Comparison of ENCODE assay signal across 29 cellular contexts in genomic region chr18:22567794-22568193, GRCh38.
A peak's percentile ranks its signal among the peaks of the same experiment; 100 is the strongest.
DNase-seq lines count a peak whose midpoint lies in the region; ATAC-seq, FAIRE-seq and TF ChIP-seq lines count a peak whose summit lies in the region.
"Had no signal": no experiment of that assay in that cellular context is flagged by ENCODE, and none has a peak within 500 bp of the region (broad histone marks: within the 10 kb centered on the region; RNA-seq: fewer than 3 reads in every experiment).

No MANE protein-coding gene starts in this region.

- TF ChIP-seq RAD21 in K562 (CRISPR knock-in tag; conservative IDR thresholded peaks at IDR 0.05 in 1 of 2, IDR thresholded peaks at IDR 0.05 in 1 of 2), result no peak

- H3K4me3 ChIP-seq in NB4 (ENCODE audit: low read depth, low read length) (no peak overlapping the region), K562 (no peak overlapping the region), gastrocnemius medialis (no peak overlapping the region)
- H3K4me3 ChIP-seq: BLaER1 treated with 17β-estradiol and CSF1 and Interleukin-3, amounts not matched to agents 10 nM and 100 nM; MG63; SJSA1 had no signal

- no peaks in the 10 kb centered on the region for H4K20me1 ChIP-seq in K562 (replicated peaks; ENCODE audit: control insufficient read depth, insufficient read depth, low read length)
- H4K20me1 ChIP-seq: BLaER1 treated with 17β-estradiol and CSF1 and Interleukin-3, amounts not matched to agents 10 nM and 100 nM had no signal

- H3K79me2 ChIP-seq in K562 (ENCODE audit: control insufficient read depth, insufficient read depth, low read length), result no peaks in the 10 kb centered on the region

- no peaks in the 10 kb centered on the region for H3K36me3 ChIP-seq in K562 (ENCODE audit: control insufficient read depth, insufficient read depth, low read length)
- no peaks in the 10 kb centered on the region for H3K36me3 ChIP-seq in gastrocnemius medialis
- H3K36me3 ChIP-seq: BLaER1 treated with 17β-estradiol and CSF1 and Interleukin-3, amounts not matched to agents 10 nM and 100 nM; MG63; SJSA1 had no signal

- H3K4me2 ChIP-seq in K562 (ENCODE audit: insufficient read depth, low read length), result no peak overlapping the region
- H3K4me2 ChIP-seq: BLaER1 treated with 17β-estradiol and CSF1 and Interleukin-3, amounts not matched to agents 10 nM and 100 nM had no signal

- no peak for TF ChIP-seq POLR2A in NB4 (IDR thresholded peaks at IDR 0.05; ENCODE audit: extremely low read depth, insufficient read length)
- TF ChIP-seq POLR2A in K562 (conservative IDR thresholded peaks at IDR 0.05), result no peak
- TF ChIP-seq POLR2A in gastrocnemius medialis (IDR thresholded peaks at IDR 0.05), result no peak

- in situ Hi-C loops in K562 (cut with MboI) (loop anchor here (25.0 kb wide), 1 partner anchor 655 kb away; no protein-coding TSS in a partner anchor), gastrocnemius medialis (cut with MboI; ENCODE audit: low sequenced_read_pairs in 4 of 4) (loop anchor here in 3 of 4 donors (10.0 to 25.0 kb wide), 4 partner anchors 95 to 673 kb away; partner anchors contain the start of gene GATA6 (in 3 of the 3))

- no peak for FAIRE-seq in K562 (lab: Jason Lieb, UNC)
- FAIRE-seq: D721Med, GM12892, H54, HTR-8/SVneo had no signal

- no peak overlapping the region for H2AFZ ChIP-seq in K562 (ENCODE audit: low read depth, low read length)

- intact Hi-C loops in K562 (cut with micrococcal nuclease) (no loop called here), gastrocnemius medialis (cut with DNase I; ENCODE audit: low total_unique reads) (no loop called here)

- H3K9me1 ChIP-seq in K562 (ENCODE audit: control insufficient read depth, insufficient read depth, low read length), result no peaks in the 10 kb centered on the region

- TF ChIP-seq CTCF in NB4 (IDR thresholded peaks at IDR 0.05; ENCODE audit: low read depth, low read length) (no peak), K562 (IDR thresholded peaks at IDR 0.05 in 2 of 3, conservative IDR thresholded peaks at IDR 0.05 in 1 of 3; ENCODE audit: insufficient read depth in 2 of 3, low read depth in 1 of 3, low read length in 3 of 3) (no peak), gastrocnemius medialis (IDR thresholded peaks at IDR 0.05 in 4 of 5, conservative IDR thresholded peaks at IDR 0.05 in 1 of 5) (no peak)

- CTCF ChIA-PET in K562 (lab: Yijun Ruan, JAX; ENCODE audit: low intra/inter-chr PET ratio), result no interaction called here

- no peak overlapping the region for H3K9ac ChIP-seq in K562 (ENCODE audit: insufficient read depth in 1 of 2, low read depth in 2 of 2, low read length in 2 of 2)
- H3K9ac ChIP-seq: BLaER1 treated with 17β-estradiol and CSF1 and Interleukin-3, amounts not matched to agents 10 nM and 100 nM had no signal

- peaks cover 0 to 6% of the 10 kb centered on the region in 2 experiments; a peak in 2 of 5 replicates for H3K27me3 ChIP-seq in K562 (ENCODE audit: control insufficient read depth in 2 of 2, insufficient read depth in 2 of 2, low read length in 2 of 2)
- H3K27me3 ChIP-seq in gastrocnemius medialis, result peaks cover 0 to 11% (median 2%) of the 10 kb centered on the region in 3 donors
- H3K27me3 ChIP-seq: BLaER1 treated with 17β-estradiol and CSF1 and Interleukin-3, amounts not matched to agents 10 nM and 100 nM; MG63; SJSA1 had no signal

- DNase-seq in NCI-H82 (lab: John Stamatoyannopoulos, UW) (peak; percentile 36), NCI-H82 treated with DMSO at 0.1 percent for 48 hours (lab: John Stamatoyannopoulos, UW; ENCODE audit: unreplicated experiment) (no peak), NB4 (ENCODE audit: low read depth) (peak; percentile 6), K562 (ENCODE audit: extremely low read depth in 1 of 4, low spot score in 3 of 4) (peak in 1 of 4 experiments; percentile 24), SW480 (ENCODE audit: low spot score) (no peak), gastrocnemius medialis (no peak)
- no peak for DNase-seq in activated effector memory CD4-positive, alpha-beta T cell treated with anti-CD3 and anti-CD28 coated beads, Interleukin-2, amount 50 U/mL, for 16 hours
- DNase-seq: AML-193; CD4-positive, alpha-beta T cell; DMS79 treated with DMSO at 0.1 percent for 48 hours; GF-D8; KG1; MG63; NCI-H1092; NCI-H1436; NCI-H187; NCI-H2081 treated with DMSO at 0.1 percent for 48 hours; NCI-H2171 treated with DMSO at 0.1 percent for 48 hours; NCI-H345; NCI-H510A treated with DMSO at 0.1 percent for 48 hours; Right ventricle myocardium superior; RPMI8226; T-helper 1 cell had no signal

- no peak for TF ChIP-seq EP300 in K562 (IDR thresholded peaks at IDR 0.05; ENCODE audit: low read length)

- no peaks in the 10 kb centered on the region for H3K4me1 ChIP-seq in K562 (replicated peaks in 1 of 2; ENCODE audit: control insufficient read depth in 2 of 2, insufficient read depth in 2 of 2, low read length in 2 of 2)
- H3K4me1 ChIP-seq in gastrocnemius medialis, result no peaks in the 10 kb centered on the region
- H3K4me1 ChIP-seq: BLaER1 treated with 17β-estradiol and CSF1 and Interleukin-3, amounts not matched to agents 10 nM and 100 nM had no signal

- no TSS peak for BruUV-seq in K562 (replicated peaks; lab: Mats Ljungman, UMichigan)

- POLR2A ChIA-PET in K562 (lab: Yijun Ruan, JAX), result interaction anchor here (1.4 kb wide), 1 partner anchor 139 kb away, joined by 3 read pairs; no protein-coding TSS in a partner anchor

- H3K9me3 ChIP-seq in K562 (replicated peaks; ENCODE audit: control insufficient read depth, insufficient read depth, low read depth, low read length), result no peaks in the 10 kb centered on the region
- H3K9me3 ChIP-seq in gastrocnemius medialis, result no peaks in the 10 kb centered on the region
- H3K9me3 ChIP-seq: MG63, SJSA1 had no signal

- H3K27ac ChIP-seq in K562 (ENCODE audit: extremely low read depth, low read depth, low read length) (no peak overlapping the region), gastrocnemius medialis (no peak overlapping the region)
- H3K27ac ChIP-seq: BLaER1 treated with 17β-estradiol and CSF1 and Interleukin-3, amounts not matched to agents 10 nM and 100 nM; SJSA1 had no signal

- ATAC-seq in K562 (no peak), gastrocnemius medialis (no peak)

TF ChIP-seq in K562, 482 proteins besides CTCF, POLR2A, EP300 and RAD21 (continues in another document):
- peak; percentile 70 for TF ChIP-seq NCOA4 (IDR thresholded peaks at IDR 0.05; ENCODE audit: partially characterized antibody)
- TF ChIP-seq L3MBTL2 (IDR thresholded peaks at IDR 0.05), result peak; percentile 66; the same call in 1 of the 2 replicates
- peak in 1 of 2 experiments; percentile 99; a peak in 2 of 4 replicates for TF ChIP-seq MLLT1 (IDR thresholded peaks at IDR 0.05)
- no peak for TF ChIP-seq ETV5 (CRISPR knock-in tag; IDR thresholded peaks at IDR 0.05; ENCODE audit: low read depth)
- no peak for TF ChIP-seq TEAD4 (IDR thresholded peaks at IDR 0.05; ENCODE audit: low read length)
- no peak for TF ChIP-seq TEAD4 (CRISPR knock-in tag; IDR thresholded peaks at IDR 0.05; ENCODE audit: borderline replicate concordance)
- TF ChIP-seq TFE3 (CRISPR knock-in tag; IDR thresholded peaks at IDR 0.05), result no peak
- TF ChIP-seq ZBTB17 (CRISPR knock-in tag; IDR thresholded peaks at IDR 0.05), result peak; percentile 99
- TF ChIP-seq E4F1 (CRISPR knock-in tag; IDR thresholded peaks at IDR 0.05; ENCODE audit: borderline replicate concordance), result no peak

Comparison
In these comparisons a context has a peak if more than half of its experiments do, and no peak if none do; other contexts are left out.
1. DNase-seq: peak in NCI-H82 (single experiment) and NB4 (single experiment); none in NCI-H82 treated with DMSO at 0.1 percent for 48 hours (single experiment), SW480 (single experiment), activated effector memory CD4-positive, alpha-beta T cell treated with anti-CD3 and anti-CD28 coated beads, Interleukin-2, amount 50 U/mL, for 16 hours (single experiment) and gastrocnemius medialis (0 of 2).